In the genomic region with DNA sequence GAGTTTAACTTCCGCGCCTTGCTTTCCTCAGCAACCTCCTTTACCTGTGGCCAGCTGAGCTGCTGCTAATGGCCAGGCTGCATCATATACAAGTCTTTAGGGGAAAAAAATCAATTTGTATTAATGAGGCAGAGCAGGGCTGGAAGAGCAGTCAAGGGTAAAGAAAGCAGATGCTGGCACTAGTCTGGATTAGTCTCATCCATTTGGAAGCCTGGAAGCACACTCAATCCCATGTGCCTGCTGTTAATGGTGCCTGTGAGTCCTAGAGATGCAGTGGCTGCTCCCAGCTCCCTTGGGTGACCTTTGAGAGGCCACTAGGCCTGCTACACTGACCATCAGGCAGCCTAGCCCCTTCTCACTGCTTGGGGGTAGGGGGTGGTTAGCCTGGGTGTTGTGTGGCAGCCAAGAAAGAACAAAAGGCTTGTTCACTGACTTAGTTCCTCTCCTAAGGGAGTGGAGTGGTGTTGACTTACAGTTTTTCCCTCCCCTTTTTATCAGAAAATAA, we compare ENCODE assay signal across 10 cellular contexts. TPM values are rescaled to one million over a fixed set of nuclear protein-coding genes. Genes with fewer than 3 reads are reported as not detected.
DNase-seq lines count a peak whose midpoint lies in the region; ATAC-seq and TF ChIP-seq lines count a peak whose summit lies in the region.
"Had no signal": no experiment of that assay in that cellular context is flagged by ENCODE, and none has a peak within 500 bp of the region (broad histone marks: within the 10 kb centered on the region; RNA-seq: fewer than 3 reads in every experiment).

No MANE protein-coding gene starts in this region.

- no peaks in the 10 kb centered on the region for H3K27me3 ChIP-seq in effector memory CD4-positive, alpha-beta T cell (replicated peaks; ENCODE audit: control insufficient read depth, insufficient read depth, low read length, poor library complexity, severe bottlenecking)
- no peaks in the 10 kb centered on the region for H3K27me3 ChIP-seq in sigmoid colon

- TF ChIP-seq POLR2A in sigmoid colon (IDR thresholded peaks at IDR 0.05): no peak

- ATAC-seq in GM18870 (IDR thresholded peaks at IDR 0.05; ENCODE audit: unreplicated experiment): no peak
- no peak for ATAC-seq in HG03039 (IDR thresholded peaks at IDR 0.05; ENCODE audit: unreplicated experiment)
- ATAC-seq: A549 had no signal

- no peak for TF ChIP-seq CTCF in sigmoid colon (IDR thresholded peaks at IDR 0.05)

- H3K4me3 ChIP-seq in effector memory CD4-positive, alpha-beta T cell (ENCODE audit: insufficient read depth, low read depth, low read length, poor library complexity, severe bottlenecking): no peak overlapping the region
- H3K4me3 ChIP-seq in sigmoid colon: no peak overlapping the region
- H3K4me3 ChIP-seq: A549 had no signal

- TF ChIP-seq EP300 in sigmoid colon (IDR thresholded peaks at IDR 0.05): no peak

- H3K4me1 ChIP-seq in effector memory CD4-positive, alpha-beta T cell (ENCODE audit: control insufficient read depth, insufficient read depth, low read length, poor library complexity, severe bottlenecking): peaks cover 95% of the 10 kb centered on the region
- peaks cover 0 to 50% (median 46%) of the 10 kb centered on the region in 4 donors for H3K4me1 ChIP-seq in sigmoid colon
- H3K4me1 ChIP-seq: A549 had no signal

- intact Hi-C loops in sigmoid colon (cut with DNase I): no loop called here

- WGBS in sigmoid colon, 2 donors: 85 to 96% methylated on average over 2 of the region's 2 CpGs

- peak overlapping the region; percentile 71 for H3K27ac ChIP-seq in effector memory CD4-positive, alpha-beta T cell (ENCODE audit: insufficient read depth, low read length, poor library complexity, severe bottlenecking)
- peak overlapping the region; percentile 29 to 98 (median 73) for H3K27ac ChIP-seq in sigmoid colon
- H3K27ac ChIP-seq: A549 had no signal

- DNase-seq in NCI-H2107 treated with DMSO at 0.1 percent for 48 hours (lab: John Stamatoyannopoulos, UW; ENCODE audit: unreplicated experiment): peak; percentile 54
- no peak for DNase-seq in NCI-H2107 (lab: John Stamatoyannopoulos, UW)
- peak; percentile 93 for DNase-seq in NCI-H82 (lab: John Stamatoyannopoulos, UW)
- no peak for DNase-seq in effector memory CD4-positive, alpha-beta T cell
- DNase-seq in sigmoid colon: peak; percentile 33
- no peak for DNase-seq in occipital lobe (lab: John Stamatoyannopoulos, UW)
- DNase-seq: activated CD8-positive, alpha-beta memory T cell treated with anti-CD3 and anti-CD28 coated beads for 24 hours had no signal

- H3K9me3 ChIP-seq in effector memory CD4-positive, alpha-beta T cell (ENCODE audit: control insufficient read depth, low read length): no peaks in the 10 kb centered on the region
- H3K9me3 ChIP-seq in sigmoid colon: no peaks in the 10 kb centered on the region
- H3K9me3 ChIP-seq: A549 had no signal

- H3K36me3 ChIP-seq in effector memory CD4-positive, alpha-beta T cell (ENCODE audit: control insufficient read depth, insufficient read depth, low read length): peaks cover 73% of the 10 kb centered on the region
- peaks cover 36 to 89% (median 53%) of the 10 kb centered on the region in 4 donors for H3K36me3 ChIP-seq in sigmoid colon

RNA-seq across cellular contexts. Expression of a gene that starts 8.0 kb away (rescaled TPM):
- 10 to 100 TPM; 32.4 to 55.0 (median 50.3) TPM for total RNA-seq in sigmoid colon
- polyA plus RNA-seq in sigmoid colon: 10 to 100 TPM in 1 of 3 donors, 1 to 10 TPM in 2; 5.8 to 87.6 (median 6.0) TPM
- 23.2 TPM for total RNA-seq in occipital lobe

Comparison
In these comparisons a context has a peak if more than half of its experiments do, and no peak if none do; other contexts are left out.
1. DNase-seq: peak in NCI-H2107 treated with DMSO at 0.1 percent for 48 hours (single experiment), NCI-H82 (single experiment) and sigmoid colon (single experiment); none in NCI-H2107 (single experiment), effector memory CD4-positive, alpha-beta T cell (0 of 3) and occipital lobe (single experiment).